ENCODE assay signal across 1 cellular context in genomic region chr14:37591311-37591940, GRCh38.
A peak's percentile ranks its signal among the peaks of the same experiment; 100 is the strongest.
TF ChIP-seq lines count a peak whose summit lies in the region.

No MANE protein-coding gene starts in this region.

TF ChIP-seq in HepG2, 621 proteins besides CTCF, POLR2A, EP300 and RAD21 (continued from another document and continues in another):
- 0 out of 2 replicates have a peak, but pooled peaks have one; percentile 19 for TF ChIP-seq ARID5B (CRISPR knock-in tag; IDR thresholded peaks at IDR 0.05)
- no peak for TF ChIP-seq ATAD3A (CRISPR knock-in tag; IDR thresholded peaks at IDR 0.05)
- TF ChIP-seq ZNF781 (CRISPR knock-in tag; IDR thresholded peaks at IDR 0.05; ENCODE audit: borderline replicate concordance, not compliant biosample characterization) = no peak
- TF ChIP-seq BCL3 (CRISPR knock-in tag; IDR thresholded peaks at IDR 0.05) = no peak
- no peak for TF ChIP-seq IKZF1 (IDR thresholded peaks at IDR 0.05)
- TF ChIP-seq TCF7L2 (IDR thresholded peaks at IDR 0.05; ENCODE audit: low read depth, low read length) = no peak
- TF ChIP-seq ZNF441 (CRISPR knock-in tag; IDR thresholded peaks at IDR 0.05; ENCODE audit: borderline replicate concordance) = no peak
- no peak for TF ChIP-seq TCF7 (IDR thresholded peaks at IDR 0.05; ENCODE audit: low read depth)
- no peak for TF ChIP-seq ZNF672 (CRISPR knock-in tag; IDR thresholded peaks at IDR 0.05)
- TF ChIP-seq ZFP91 (CRISPR knock-in tag; IDR thresholded peaks at IDR 0.05; ENCODE audit: borderline replicate concordance) = no peak
- no peak for TF ChIP-seq MTA3 (CRISPR knock-in tag; IDR thresholded peaks at IDR 0.05)
- no peak for TF ChIP-seq ZNF777 (CRISPR knock-in tag; IDR thresholded peaks at IDR 0.05)
- TF ChIP-seq ZNF547 (CRISPR knock-in tag; IDR thresholded peaks at IDR 0.05) = no peak
- TF ChIP-seq ZNF740 (CRISPR knock-in tag; IDR thresholded peaks at IDR 0.05) = 0 out of 2 replicates have a peak, but pooled peaks have one; percentile 22
- no peak for TF ChIP-seq KLF9 (CRISPR knock-in tag; IDR thresholded peaks at IDR 0.05; ENCODE audit: low read depth)
- TF ChIP-seq SP5 (CRISPR knock-in tag; IDR thresholded peaks at IDR 0.05; ENCODE audit: borderline replicate concordance, low read depth) = no peak
- TF ChIP-seq AGO1 (IDR thresholded peaks at IDR 0.05; ENCODE audit: low read depth, low read length, poor library complexity, severe bottlenecking) = no peak
- no peak; the same call in 1 of the 2 replicates for TF ChIP-seq ZBTB4 (CRISPR knock-in tag; IDR thresholded peaks at IDR 0.05; ENCODE audit: borderline replicate concordance)
- TF ChIP-seq GFI1 (CRISPR knock-in tag; IDR thresholded peaks at IDR 0.05; ENCODE audit: borderline replicate concordance) = no peak
- TF ChIP-seq ZNF205 (CRISPR knock-in tag; IDR thresholded peaks at IDR 0.05) = no peak
- no peak for TF ChIP-seq PREB (CRISPR knock-in tag; IDR thresholded peaks at IDR 0.05)
- no peak for TF ChIP-seq KIAA2018 (CRISPR knock-in tag; IDR thresholded peaks at IDR 0.05; ENCODE audit: borderline replicate concordance)
- no peak for TF ChIP-seq KMT2B (CRISPR knock-in tag; IDR thresholded peaks at IDR 0.05)
- TF ChIP-seq ZBTB38 (CRISPR knock-in tag; IDR thresholded peaks at IDR 0.05) = peak; percentile 96
- TF ChIP-seq ZNF224 (CRISPR knock-in tag; IDR thresholded peaks at IDR 0.05) = no peak
- no peak for TF ChIP-seq ZNF225 (CRISPR knock-in tag; IDR thresholded peaks at IDR 0.05)
- TF ChIP-seq ZNF513 (CRISPR knock-in tag; conservative IDR thresholded peaks at IDR 0.05) = no peak
- no peak for TF ChIP-seq CEBPG (CRISPR knock-in tag; IDR thresholded peaks at IDR 0.05)
- no peak for TF ChIP-seq BRD4 (CRISPR knock-in tag; IDR thresholded peaks at IDR 0.05)
- no peak for TF ChIP-seq ZNF790 (CRISPR knock-in tag; IDR thresholded peaks at IDR 0.05; ENCODE audit: borderline replicate concordance)
- no peak for TF ChIP-seq SNAI1 (CRISPR knock-in tag; IDR thresholded peaks at IDR 0.05; ENCODE audit: borderline replicate concordance)
- no peak for TF ChIP-seq TBX3 (IDR thresholded peaks at IDR 0.05; ENCODE audit: borderline replicate concordance)
- no peak for TF ChIP-seq CERS6 (CRISPR knock-in tag; IDR thresholded peaks at IDR 0.05)
